In the genomic region with DNA sequence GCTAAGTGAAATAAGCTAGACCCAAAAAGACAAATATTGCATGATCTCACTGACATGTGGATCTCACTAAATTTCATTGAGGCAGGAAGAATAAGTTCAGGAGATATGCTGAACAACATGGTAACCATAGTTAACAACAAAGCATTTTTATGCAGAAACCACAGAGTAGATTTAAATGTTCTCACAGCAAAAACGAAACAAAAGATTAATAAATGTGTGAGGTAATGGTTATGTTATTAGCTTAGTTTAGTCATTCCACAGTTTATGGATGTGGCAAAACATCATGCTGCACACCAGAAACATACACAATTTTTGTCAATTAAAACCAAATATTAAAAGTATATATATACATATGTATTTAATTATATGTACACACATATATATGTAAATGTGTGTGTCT, we compare ENCODE assay signal across 34 cellular contexts.
"Had no signal": no experiment of that assay in that cellular context is flagged by ENCODE, and none has a peak within 500 bp of the region (broad histone marks: within the 10 kb centered on the region; RNA-seq: fewer than 3 reads in every experiment).

No MANE protein-coding gene starts in this region.

- H3K36me3 ChIP-seq: adrenal gland, brain microvascular endothelial cell, breast epithelium had no signal

- ATAC-seq: activated CD4-positive, alpha-beta T cell treated with anti-CD3 and anti-CD28 coated beads for 36 hours; activated CD4-positive, CD25-positive, alpha-beta regulatory T cell treated with anti-CD3 and anti-CD28 coated beads, Interleukin-2, amount 50 U/mL, for 24 hours; activated CD8-positive, alpha-beta memory T cell treated with anti-CD3 and anti-CD28 coated beads, Interleukin-2, amount 10 ng/mL, durations not matched to agents 7 days and 5 days; activated CD8-positive, alpha-beta T cell treated with anti-CD3 and anti-CD28 coated beads, Interleukin-2, amount 10 ng/mL, durations not matched to agents 7 days and 5 days; activated naive CD4-positive, alpha-beta T cell treated with anti-CD3 and anti-CD28 coated beads, Interleukin-2, amount 50 U/mL, for 72 hours; body of pancreas had no signal

- H3K27ac Mint-ChIP-seq: activated CD4-positive, alpha-beta memory T cell treated with anti-CD3 and anti-CD28 coated beads, Interleukin-2, amount 10 ng/mL, durations not matched to agents 7 days and 5 days; activated CD4-positive, alpha-beta T cell treated with anti-CD3 and anti-CD28 coated beads for 36 hours; activated CD4-positive, alpha-beta T cell treated with anti-CD3 and anti-CD28 coated beads, Interleukin-2, amount 10 ng/mL, durations not matched to agents 7 days and 5 days; activated CD8-positive, alpha-beta memory T cell treated with anti-CD3 and anti-CD28 coated beads, Interleukin-2, amount 10 ng/mL, durations not matched to agents 7 days and 5 days; activated CD8-positive, alpha-beta T cell treated with anti-CD3 and anti-CD28 coated beads, Interleukin-2, amount 10 ng/mL, durations not matched to agents 7 days and 5 days; activated naive CD4-positive, alpha-beta T cell treated with anti-CD3 and anti-CD28 coated beads, Interleukin-2, amount 50 U/mL, for 72 hours; activated naive CD8-positive, alpha-beta T cell treated with anti-CD3 and anti-CD28 coated beads for 36 hours; activated T-cell treated with anti-CD3 and anti-CD28 coated beads, Interleukin-2, amount 50 U/mL, for 24 hours; activated T-helper 2 cell treated with anti-CD3 and anti-CD28 coated beads, Interferon-gamma antibody, Interleukin-2, Interleukin-4, amounts not matched to agents 10 μg/mL and 5 μg/mL and 100 μg/mL, durations not matched to agents 14 hours and 24 hours and 36 hours; T-helper 1 cell treated with Interleukin-12 subunit alpha and Interleukin-12 subunit beta and Interleukin-4 antibody, amounts not matched to agents 30 μg/mL and 1 μg/mL, for 36 hours; T-helper 2 cell treated with Interferon-gamma antibody and Interleukin-4, amounts not matched to agents 5 μg/mL and 100 μg/mL, for 36 hours had no signal

- H3K27me3 ChIP-seq: adrenal gland, body of pancreas, brain microvascular endothelial cell, breast epithelium had no signal

- H3K36me3 Mint-ChIP-seq: activated CD8-positive, alpha-beta memory T cell treated with anti-CD3 and anti-CD28 coated beads, Interleukin-2, amount 10 ng/mL, durations not matched to agents 7 days and 5 days; activated naive CD4-positive, alpha-beta T cell treated with anti-CD3 and anti-CD28 coated beads, Interleukin-2, amount 50 U/mL, for 72 hours; activated naive CD8-positive, alpha-beta T cell treated with anti-CD3 and anti-CD28 coated beads for 36 hours had no signal

- H3K27me3 Mint-ChIP-seq: activated CD4-positive, alpha-beta memory T cell treated with anti-CD3 and anti-CD28 coated beads, Interleukin-2, amount 10 ng/mL, durations not matched to agents 7 days and 5 days; activated CD4-positive, alpha-beta T cell treated with anti-CD3 and anti-CD28 coated beads for 36 hours; activated CD4-positive, alpha-beta T cell treated with anti-CD3 and anti-CD28 coated beads, Interleukin-2, amount 10 ng/mL, durations not matched to agents 7 days and 5 days; activated CD8-positive, alpha-beta memory T cell treated with anti-CD3 and anti-CD28 coated beads, Interleukin-2, amount 10 ng/mL, durations not matched to agents 7 days and 5 days; activated naive CD8-positive, alpha-beta T cell treated with anti-CD3 and anti-CD28 coated beads for 36 hours; activated T-cell treated with anti-CD3 and anti-CD28 coated beads, Interleukin-2, amount 50 U/mL, for 24 hours had no signal

- H3K4me3 ChIP-seq: adrenal gland, body of pancreas, breast epithelium had no signal

- H3K9me3 ChIP-seq: adrenal gland, body of pancreas had no signal

- H3K4me3 Mint-ChIP-seq: activated CD4-positive, alpha-beta memory T cell treated with anti-CD3 and anti-CD28 coated beads, Interleukin-2, amount 10 ng/mL, durations not matched to agents 7 days and 5 days; activated CD4-positive, alpha-beta T cell treated with anti-CD3 and anti-CD28 coated beads for 36 hours; activated CD4-positive, alpha-beta T cell treated with anti-CD3 and anti-CD28 coated beads, Interleukin-2, amount 10 ng/mL, durations not matched to agents 7 days and 5 days; activated CD8-positive, alpha-beta memory T cell treated with anti-CD3 and anti-CD28 coated beads, Interleukin-2, amount 10 ng/mL, durations not matched to agents 7 days and 5 days; activated CD8-positive, alpha-beta T cell treated with anti-CD3 and anti-CD28 coated beads, Interleukin-2, amount 10 ng/mL, durations not matched to agents 7 days and 5 days; activated naive CD8-positive, alpha-beta T cell treated with anti-CD3 and anti-CD28 coated beads for 36 hours; activated T-cell treated with anti-CD3 and anti-CD28 coated beads, Interleukin-2, amount 50 U/mL, for 24 hours; T-helper 1 cell treated with Interleukin-12 subunit alpha and Interleukin-12 subunit beta and Interleukin-4 antibody, amounts not matched to agents 30 μg/mL and 1 μg/mL, for 36 hours; T-helper 2 cell treated with Interferon-gamma antibody and Interleukin-4, amounts not matched to agents 5 μg/mL and 100 μg/mL, for 36 hours had no signal

- H3K4me1 ChIP-seq: adrenal gland, body of pancreas, breast epithelium had no signal

- H3K4me1 Mint-ChIP-seq: activated CD4-positive, alpha-beta memory T cell treated with anti-CD3 and anti-CD28 coated beads, Interleukin-2, amount 10 ng/mL, durations not matched to agents 7 days and 5 days; activated CD4-positive, alpha-beta T cell treated with anti-CD3 and anti-CD28 coated beads for 36 hours; activated CD4-positive, alpha-beta T cell treated with anti-CD3 and anti-CD28 coated beads, Interleukin-2, amount 10 ng/mL, durations not matched to agents 7 days and 5 days; activated CD8-positive, alpha-beta memory T cell treated with anti-CD3 and anti-CD28 coated beads, Interleukin-2, amount 10 ng/mL, durations not matched to agents 7 days and 5 days; activated naive CD8-positive, alpha-beta T cell treated with anti-CD3 and anti-CD28 coated beads for 36 hours had no signal

- H3K27ac ChIP-seq: adrenal gland, body of pancreas, brain microvascular endothelial cell, breast epithelium, VCaP had no signal

- DNase-seq: activated CD4-positive, alpha-beta memory T cell treated with anti-CD3 and anti-CD28 coated beads, Interleukin-2, amount 10 ng/mL, durations not matched to agents 7 days and 5 days; activated CD4-positive, alpha-beta T cell treated with anti-CD3 and anti-CD28 coated beads for 1 hour; activated CD4-positive, alpha-beta T cell treated with anti-CD3 and anti-CD28 coated beads for 36 hours; activated CD4-positive, alpha-beta T cell treated with anti-CD3 and anti-CD28 coated beads for 48 hours; activated CD4-positive, alpha-beta T cell treated with anti-CD3 and anti-CD28 coated beads, Interleukin-2, amount 10 ng/mL, durations not matched to agents 7 days and 5 days; activated CD4-positive, alpha-beta T cell treated with anti-CD3 and anti-CD28 coated beads, Interleukin-2, amount 50 U/mL, for 48 hours; activated CD4-positive, CD25-positive, alpha-beta regulatory T cell; activated CD8-positive, alpha-beta memory T cell treated with anti-CD3 and anti-CD28 coated beads for 24 hours; activated CD8-positive, alpha-beta memory T cell treated with anti-CD3 and anti-CD28 coated beads, Interleukin-2, amount 10 ng/mL, durations not matched to agents 7 days and 5 days; activated CD8-positive, alpha-beta memory T cell treated with anti-CD3 and anti-CD28 coated beads, Interleukin-2, amount 50 U/mL, for 48 hours; activated CD8-positive, alpha-beta T cell treated with anti-CD3 and anti-CD28 coated beads, Interleukin-2, amount 10 ng/mL, durations not matched to agents 7 days and 5 days; activated effector memory CD4-positive, alpha-beta T cell treated with Interleukin-2 at 50 U/mL for 16 hours; activated gamma-delta T cell; activated naive CD4-positive, alpha-beta T cell treated with anti-CD3 and anti-CD28 coated beads, Interleukin-2, amount 50 U/mL, for 16 hours; activated naive CD4-positive, alpha-beta T cell treated with Interleukin-2 at 50 U/mL for 16 hours; activated naive CD8-positive, alpha-beta T cell treated with anti-CD3 and anti-CD28 coated beads for 36 hours; activated T-cell treated with anti-CD3 and anti-CD28 coated beads, Interleukin-2, amount 50 U/mL, for 24 hours; activated T-cell treated with anti-CD3 and anti-CD28 coated beads, Interleukin-2, amount 50 U/mL, for 48 hours; adrenal gland; amniotic stem cell; aorta; body of pancreas; brain microvascular endothelial cell; central memory CD4-positive, alpha-beta T cell; T-helper 1 cell; T-helper 2 cell; T-helper 9 cell had no signal

- H3K9me3 Mint-ChIP-seq: T-helper 1 cell treated with Interleukin-12 subunit alpha and Interleukin-12 subunit beta and Interleukin-4 antibody, amounts not matched to agents 30 μg/mL and 1 μg/mL, for 36 hours had no signal
